ENCODE assay signal across 17 cellular contexts in the genomic region with DNA sequence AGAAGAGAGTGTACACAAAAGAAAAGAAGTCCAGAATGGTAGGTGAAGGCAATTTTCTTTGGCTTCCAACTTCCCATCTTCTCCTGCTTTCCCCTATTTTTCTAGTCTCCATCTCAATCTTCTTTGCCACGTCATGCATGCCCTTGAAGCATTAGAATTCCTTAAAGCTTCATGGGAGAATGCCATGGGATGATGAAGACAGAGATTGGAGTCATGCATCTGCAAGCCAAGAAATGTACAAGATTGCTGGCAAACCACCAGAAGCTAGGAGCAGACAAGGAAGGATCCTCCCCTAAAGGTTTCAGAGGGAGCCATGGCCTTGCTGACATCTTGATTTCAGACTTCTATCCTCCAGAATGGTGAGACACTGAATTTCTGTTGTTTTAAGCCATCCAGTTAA.
"Had no signal": no experiment of that assay in that cellular context is flagged by ENCODE, and none has a peak within 500 bp of the region (broad histone marks: within the 10 kb centered on the region; RNA-seq: fewer than 3 reads in every experiment).

No MANE protein-coding gene starts in this region.

- H3K4me3 Mint-ChIP-seq: activated CD4-positive, alpha-beta T cell treated with anti-CD3 and anti-CD28 coated beads, Interleukin-2, amount 10 ng/mL, durations not matched to agents 24 days and 14 days; activated CD8-positive, alpha-beta T cell treated with anti-CD3 and anti-CD28 coated beads, Interleukin-2, amount 10 ng/mL, durations not matched to agents 7 days and 5 days; activated naive CD8-positive, alpha-beta T cell treated with anti-CD3 and anti-CD28 coated beads, Interleukin-2, amount 10 ng/mL, durations not matched to agents 7 days and 5 days; brain; neural crest cell; stimulated activated effector memory CD8-positive, alpha-beta T cell treated with anti-CD3 and anti-CD28 coated beads, Interleukin-12 subunit alpha, Interleukin-12 subunit beta, amount 100 ng/mL, for 72 hours; T-helper 2 cell treated with Interferon-gamma antibody and Interleukin-4, amounts not matched to agents 5 μg/mL and 100 μg/mL, for 36 hours had no signal

- H3K9me3 ChIP-seq: uterus had no signal

- H3K9me3 Mint-ChIP-seq: activated CD4-positive, alpha-beta T cell treated with anti-CD3 and anti-CD28 coated beads, Interleukin-2, amount 10 ng/mL, durations not matched to agents 24 days and 14 days; T-helper 2 cell treated with Interferon-gamma antibody and Interleukin-4, amounts not matched to agents 5 μg/mL and 100 μg/mL, for 36 hours had no signal

- DNase-seq: activated CD4-positive, alpha-beta T cell treated with anti-CD3 and anti-CD28 coated beads, Interleukin-2, amount 10 ng/mL, durations not matched to agents 24 days and 14 days; activated CD4-positive, CD25-positive, alpha-beta regulatory T cell; activated CD8-positive, alpha-beta memory T cell treated with anti-CD3 and anti-CD28 coated beads, Interleukin-2, amount 50 U/mL, for 4 hours; activated CD8-positive, alpha-beta T cell treated with anti-CD3 and anti-CD28 coated beads, Interleukin-2, amount 10 ng/mL, durations not matched to agents 7 days and 5 days; activated gamma-delta T cell treated with Interleukin-2 at 50 U/mL for 16 hours; activated naive CD8-positive, alpha-beta T cell treated with anti-CD3 and anti-CD28 coated beads, Interleukin-2, amount 10 ng/mL, durations not matched to agents 7 days and 5 days; cortex of kidney; effector CD4-positive, alpha-beta T cell; sigmoid colon; uterus had no signal

- H3K4me1 ChIP-seq: parathyroid adenoma, uterus had no signal

- H2AFZ ChIP-seq: parathyroid adenoma had no signal

- H3K79me2 ChIP-seq: parathyroid adenoma had no signal

- ATAC-seq: activated CD8-positive, alpha-beta T cell treated with anti-CD3 and anti-CD28 coated beads, Interleukin-2, amount 10 ng/mL, durations not matched to agents 7 days and 5 days; left lobe of liver; stimulated activated effector memory CD8-positive, alpha-beta T cell treated with anti-CD3 and anti-CD28 coated beads, Interleukin-12 subunit alpha, Interleukin-12 subunit beta, amount 100 ng/mL, for 72 hours had no signal

- H3K4me3 ChIP-seq: sigmoid colon, tibial nerve, uterus had no signal

- H3K27ac ChIP-seq: parathyroid adenoma, sigmoid colon, tibial nerve, uterus had no signal

- H3K36me3 ChIP-seq: sigmoid colon, tibial nerve, uterus had no signal

- H3K27me3 Mint-ChIP-seq: activated CD4-positive, alpha-beta T cell treated with anti-CD3 and anti-CD28 coated beads, Interleukin-2, amount 10 ng/mL, durations not matched to agents 24 days and 14 days; activated naive CD8-positive, alpha-beta T cell treated with anti-CD3 and anti-CD28 coated beads, Interleukin-2, amount 10 ng/mL, durations not matched to agents 7 days and 5 days had no signal

- H3K36me3 Mint-ChIP-seq: activated naive CD8-positive, alpha-beta T cell treated with anti-CD3 and anti-CD28 coated beads, Interleukin-2, amount 10 ng/mL, durations not matched to agents 7 days and 5 days; stimulated activated effector memory CD8-positive, alpha-beta T cell treated with anti-CD3 and anti-CD28 coated beads, Interleukin-12 subunit alpha, Interleukin-12 subunit beta, amount 100 ng/mL, for 72 hours had no signal

- H3K4me1 Mint-ChIP-seq: activated CD4-positive, alpha-beta T cell treated with anti-CD3 and anti-CD28 coated beads, Interleukin-2, amount 10 ng/mL, durations not matched to agents 24 days and 14 days; activated naive CD8-positive, alpha-beta T cell treated with anti-CD3 and anti-CD28 coated beads, Interleukin-2, amount 10 ng/mL, durations not matched to agents 7 days and 5 days; stimulated activated effector memory CD8-positive, alpha-beta T cell treated with anti-CD3 and anti-CD28 coated beads, Interleukin-12 subunit alpha, Interleukin-12 subunit beta, amount 100 ng/mL, for 72 hours had no signal

- H3K27ac Mint-ChIP-seq: activated CD4-positive, alpha-beta T cell treated with anti-CD3 and anti-CD28 coated beads, Interleukin-2, amount 10 ng/mL, durations not matched to agents 24 days and 14 days; activated CD8-positive, alpha-beta T cell treated with anti-CD3 and anti-CD28 coated beads, Interleukin-2, amount 10 ng/mL, durations not matched to agents 7 days and 5 days; activated naive CD8-positive, alpha-beta T cell treated with anti-CD3 and anti-CD28 coated beads, Interleukin-2, amount 10 ng/mL, durations not matched to agents 7 days and 5 days; brain; stimulated activated effector memory CD8-positive, alpha-beta T cell treated with anti-CD3 and anti-CD28 coated beads, Interleukin-12 subunit alpha, Interleukin-12 subunit beta, amount 100 ng/mL, for 72 hours; T-helper 2 cell treated with Interferon-gamma antibody and Interleukin-4, amounts not matched to agents 5 μg/mL and 100 μg/mL, for 36 hours had no signal

- H3K27me3 ChIP-seq: sigmoid colon, tibial nerve, uterus had no signal

- H3K9ac ChIP-seq: parathyroid adenoma had no signal
